In genomic region chr3:112650472-112650871, GRCh38 we compare ENCODE assay signal across 23 cellular contexts. TPM values are rescaled to one million over a fixed set of nuclear protein-coding genes. Genes with fewer than 3 reads are reported as not detected.
DNase-seq lines count a peak whose midpoint lies in the region; ATAC-seq, FAIRE-seq and TF ChIP-seq lines count a peak whose summit lies in the region.
"Had no signal": no experiment of that assay in that cellular context is flagged by ENCODE, and none has a peak within 500 bp of the region (broad histone marks: within the 10 kb centered on the region; RNA-seq: fewer than 3 reads in every experiment).

No MANE protein-coding gene starts in this region.

- no peaks in the 10 kb centered on the region for H4K20me1 ChIP-seq in IMR-90 (ENCODE audit: insufficient read depth, low read length)
- H4K20me1 ChIP-seq in keratinocyte (ENCODE audit: control insufficient read depth, extremely low read depth, insufficient read depth, low read length), result no peaks in the 10 kb centered on the region

- peak overlapping the region; percentile 91 for H3K18ac ChIP-seq in IMR-90 (ENCODE audit: low read depth, low read length)

- H3K36me3 ChIP-seq in IMR-90 (ENCODE audit: control insufficient read depth, insufficient read depth, low read length) (no peaks in the 10 kb centered on the region), keratinocyte (ENCODE audit: control insufficient read depth in 2 of 2, extremely low read depth in 1 of 2, insufficient read depth in 2 of 2, low read length in 2 of 2) (no peaks in the 10 kb centered on the region)
- H3K36me3 ChIP-seq: cardiac muscle cell, sigmoid colon had no signal

- BruUV-seq in IMR-90 (replicated peaks; lab: Mats Ljungman, UMichigan), result no TSS peak

- DNase-seq in A549 (ENCODE audit: low read depth in 1 of 2, low spot score in 1 of 2) (no peak), IMR-90 (peak; percentile 62), choroid plexus epithelial cell (ENCODE audit: low read depth) (peak; percentile 48), keratinocyte (ENCODE audit: low read depth, low spot score) (no peak), NCI-H2227 (lab: John Stamatoyannopoulos, UW; ENCODE audit: unreplicated experiment) (no peak)
- DNase-seq: activated CD4-positive, CD25-positive, alpha-beta regulatory T cell; activated CD8-positive, alpha-beta T cell treated with anti-CD3 and anti-CD28 coated beads for 36 hours; activated effector memory CD4-positive, alpha-beta T cell treated with anti-CD3 and anti-CD28 coated beads, Interleukin-2, amount 50 U/mL, for 16 hours; activated T-cell treated with anti-CD3 and anti-CD28 coated beads for 4 hours; dorsolateral prefrontal cortex; erythroblast; MV-4-11; NCI-H187; NCI-H2227 treated with DMSO at 0.1 percent for 48 hours; NCI-H774; sigmoid colon; T1000 had no signal

- H4K8ac ChIP-seq in IMR-90 (ENCODE audit: low read depth in 2 of 2, low read length in 2 of 2), result peak overlapping the region; percentile 62 to 68

- TF ChIP-seq CTCF in A549 (IDR thresholded peaks at IDR 0.05), result no peak
- TF ChIP-seq CTCF in IMR-90 (conservative IDR thresholded peaks at IDR 0.05; ENCODE audit: low read depth, low read length), result no peak
- TF ChIP-seq CTCF in choroid plexus epithelial cell (conservative IDR thresholded peaks at IDR 0.05; ENCODE audit: low read depth, low read length), result no peak
- TF ChIP-seq CTCF in keratinocyte (optimal IDR thresholded peaks at IDR 0.05 in 1 of 3, IDR thresholded peaks at IDR 0.05 in 1 of 3, conservative IDR thresholded peaks at IDR 0.05 in 1 of 3; ENCODE audit: extremely low read depth in 1 of 3, insufficient read depth in 2 of 3, low read length in 3 of 3), result no peak

- peak overlapping the region; percentile 97 for H2BK5ac ChIP-seq in IMR-90 (ENCODE audit: low read depth, low read length, poor library complexity, severe bottlenecking)

- TF ChIP-seq POLR2A in A549 (IDR thresholded peaks at IDR 0.05; ENCODE audit: low read length), result no peak
- no peak for TF ChIP-seq POLR2A in IMR-90 (IDR thresholded peaks at IDR 0.05; ENCODE audit: low read depth, low read length)

- H3K4me2 ChIP-seq in A549 (no peak overlapping the region), IMR-90 (ENCODE audit: low read depth, low read length) (no peak overlapping the region), keratinocyte (ENCODE audit: control insufficient read depth, extremely low read depth, insufficient read depth, low read depth, low read length) (peak overlapping the region; percentile 18)
- H3K4me2 ChIP-seq: KMS-11 had no signal

- peak overlapping the region; percentile 94 for H2BK120ac ChIP-seq in IMR-90 (ENCODE audit: low read depth, low read length)

- peak overlapping the region; percentile 90 for H3K4ac ChIP-seq in IMR-90 (ENCODE audit: low read depth, low read length)

- peak overlapping the region; percentile 14; the same call in 1 of the 2 replicates for H2AK5ac ChIP-seq in IMR-90 (ENCODE audit: low read depth, low read length)

- H2AFZ ChIP-seq in IMR-90 (replicated peaks; ENCODE audit: low read length, poor library complexity), result peak overlapping the region; percentile 33
- peak overlapping the region; percentile 45 for H2AFZ ChIP-seq in keratinocyte (ENCODE audit: control insufficient read depth, low read length)

- no peak overlapping the region for H3K9ac ChIP-seq in IMR-90 (ENCODE audit: low read depth, low read length)
- no peak overlapping the region for H3K9ac ChIP-seq in keratinocyte (ENCODE audit: control insufficient read depth, extremely low read depth, insufficient read depth, low read length)
- H3K9ac ChIP-seq: KMS-11 had no signal

- intact Hi-C loops in IMR-90 (cut with micrococcal nuclease), result loop anchor here (5.0 kb wide), 1 partner anchor 37 kb away; no protein-coding TSS in a partner anchor

- H3K14ac ChIP-seq in IMR-90 (replicated peaks; ENCODE audit: low read depth, low read length), result peak overlapping the region; percentile 73

- peak overlapping the region; percentile 94 for H2BK20ac ChIP-seq in IMR-90 (ENCODE audit: low read depth, low read length)

- H4K91ac ChIP-seq in IMR-90 (ENCODE audit: insufficient read depth, low read depth, low read length), result peak overlapping the region; percentile 77

- no peak for FAIRE-seq in A549 (lab: Jason Lieb, UNC)
- peak; percentile 91 for FAIRE-seq in keratinocyte (lab: Jason Lieb, UNC)

- H3K27me3 ChIP-seq in IMR-90 (ENCODE audit: control insufficient read depth, insufficient read depth, low read length) (no peaks in the 10 kb centered on the region), keratinocyte (ENCODE audit: control insufficient read depth, extremely low read depth, insufficient read depth, low read length) (no peaks in the 10 kb centered on the region)
- H3K27me3 ChIP-seq: cardiac muscle cell, sigmoid colon had no signal

- H3K4me3 ChIP-seq in A549 (no peak overlapping the region), IMR-90 (ENCODE audit: insufficient read depth, low read depth, low read length) (no peak overlapping the region), choroid plexus epithelial cell (ENCODE audit: low read depth, low read length) (no peak overlapping the region), keratinocyte (ENCODE audit: control insufficient read depth in 2 of 3, extremely low read depth in 1 of 3, insufficient read depth in 2 of 3, low read depth in 1 of 3, low read length in 3 of 3) (no peak overlapping the region)
- H3K4me3 ChIP-seq: cardiac muscle cell, dorsolateral prefrontal cortex, sigmoid colon had no signal

- TF ChIP-seq RAD21 in A549 (conservative IDR thresholded peaks at IDR 0.05 in 1 of 2, IDR thresholded peaks at IDR 0.05 in 1 of 2), result no peak
- TF ChIP-seq RAD21 in IMR-90 (IDR thresholded peaks at IDR 0.05; ENCODE audit: low read length), result no peak

- dilution Hi-C loops in IMR-90 (cut with HindIII; ENCODE audit: low sequenced_read_pairs, unreplicated experiment) (no loop called here), keratinocyte (cut with MboI; ENCODE audit: extremely low pct_ligation_motif_present, low sequenced_read_pairs) (no loop called here)

- no peaks in the 10 kb centered on the region for H3K79me2 ChIP-seq in keratinocyte (ENCODE audit: control insufficient read depth, insufficient read depth, low read length)

- H2BK15ac ChIP-seq in IMR-90 (ENCODE audit: low read depth, low read length), result peak overlapping the region; percentile 46

- WGBS in A549 (ENCODE audit: missing lambda C conversion rate), result 89% methylated on average over 2 of the region's 2 CpGs
- no CpG with 5 or more reads among the region's 2 CpGs for WGBS in IMR-90 (ENCODE audit: extremely low coverage in 2 of 2, insufficient read length in 1 of 2), 2 experiments

- H2AK9ac ChIP-seq in IMR-90 (replicated peaks; ENCODE audit: low read depth, low read length, poor library complexity), result no peak overlapping the region

- H4K5ac ChIP-seq in IMR-90 (ENCODE audit: low read depth, low read length), result peak overlapping the region; percentile 88

- H3K56ac ChIP-seq in IMR-90 (ENCODE audit: extremely low read depth, insufficient read depth, low read length), result peak overlapping the region; percentile 50

- H3K9me1 ChIP-seq in IMR-90 (ENCODE audit: insufficient read depth, low read length) (peaks cover 25% of the 10 kb centered on the region), keratinocyte (ENCODE audit: control insufficient read depth, extremely low read depth, insufficient read depth, low read length) (no peaks in the 10 kb centered on the region)

- H3K9me3 ChIP-seq in A549 (no peaks in the 10 kb centered on the region), IMR-90 (ENCODE audit: control insufficient read depth, insufficient read depth, low read length) (no peaks in the 10 kb centered on the region), keratinocyte (ENCODE audit: control insufficient read depth, low read depth, low read length) (no peaks in the 10 kb centered on the region)
- H3K9me3 ChIP-seq: sigmoid colon had no signal

- in situ Hi-C loops in IMR-90 (cut with MboI; ENCODE audit: low sequenced_read_pairs), result no loop called here

- peak overlapping the region; percentile 82 for H3K23ac ChIP-seq in IMR-90 (ENCODE audit: low read depth, low read length)

- H3K4me1 ChIP-seq in A549 (peaks cover 89% of the 10 kb centered on the region), IMR-90 (ENCODE audit: control insufficient read depth, insufficient read depth, low read length) (peaks cover 29% of the 10 kb centered on the region), keratinocyte (ENCODE audit: control insufficient read depth, extremely low read depth, insufficient read depth, low read length) (peaks cover 63% of the 10 kb centered on the region)

- no peak for TF ChIP-seq EP300 in A549 (IDR thresholded peaks at IDR 0.05)

- POLR2A ChIA-PET in A549 (lab: Yijun Ruan, JAX), result no interaction called here
- POLR2A ChIA-PET in IMR-90 (lab: Charles Lee; ENCODE audit: unreplicated experiment), result no interaction called here

- H3K27ac ChIP-seq in A549 (peak overlapping the region; percentile 92 to 99), IMR-90 (ENCODE audit: insufficient read depth, low read length) (peak overlapping the region; percentile 87), keratinocyte (ENCODE audit: control insufficient read depth, insufficient read depth, low read length) (peak overlapping the region; percentile 16)
- H3K27ac ChIP-seq: C4-2B, cardiac muscle cell, dorsolateral prefrontal cortex, KMS-11 had no signal

- H3K79me1 ChIP-seq in IMR-90 (ENCODE audit: low read depth in 1 of 2, low read length in 2 of 2), result 0 out of 4 replicates have a peak, but pooled peaks cover 0 to 5% of the 10 kb centered on the region in 2 experiments

- CTCF ChIA-PET in A549 (lab: Yijun Ruan, JAX) (interaction anchor here (1.1 kb wide), 1 partner anchor 157 kb away, joined by 3 read pairs; no protein-coding TSS in a partner anchor), IMR-90 (lab: Yijun Ruan, JAX) (interaction anchor here (1.9 kb wide), 1 partner anchor 164 kb away, joined by 4 read pairs; no protein-coding TSS in a partner anchor)

- ATAC-seq in A549, result no peak
- ATAC-seq in IMR-90 (ENCODE audit: low read depth), result no peak
- no peak for ATAC-seq in HG02870 (IDR thresholded peaks at IDR 0.05; ENCODE audit: unreplicated experiment)
- ATAC-seq in GM21515 (IDR thresholded peaks at IDR 0.05; ENCODE audit: unreplicated experiment), result no peak
- no peak for ATAC-seq in HG02798 (IDR thresholded peaks at IDR 0.05; ENCODE audit: poor library complexity, unreplicated experiment)
- ATAC-seq: activated CD8-positive, alpha-beta T cell treated with anti-CD3 and anti-CD28 coated beads for 36 hours had no signal

RNA-seq across cellular contexts. Expression of gene CCDC80, which starts 9.5 kb away (rescaled TPM):
- 54.1 and 79.1 TPM in 2 replicates for polyA plus RNA-seq in A549 (2011; rRNA removed)
- polyA plus RNA-seq in A549 (2012; cell fraction: cytosol; rRNA removed), result 18.3 and 19.6 TPM in 2 replicates
- 27.5 and 42.0 TPM in 2 replicates for polyA plus RNA-seq in A549 (2012; cell fraction: nucleus; rRNA removed)
- 111 to 168 TPM (median 148 TPM) in 3 replicates for polyA plus RNA-seq in A549 (2017; fragmentation: RNase III; extraction: RNeasy Plus Mini Kit Qiagen cat#74134 plus additional on column Dnase treatment)
- polyA minus RNA-seq in A549 (2011; rRNA and poly(A)+ RNA removed), result 39.1 and 47.8 TPM in 2 replicates
- total RNA-seq in IMR-90 (2012; rRNA removed), result 387 and 406 TPM in 2 replicates
- polyA plus RNA-seq in IMR-90 (2012; rRNA removed), result 356 and 418 TPM in 2 replicates
- 155 and 190 TPM in 2 replicates for polyA plus RNA-seq in IMR-90 (2012; cell fraction: cytosol; rRNA removed)
- 44.6 and 106 TPM in 2 replicates for polyA plus RNA-seq in IMR-90 (2012; cell fraction: nucleus; rRNA removed; ENCODE audit: low replicate concordance)
- 10.4 to 14.7 TPM (median 12.8 TPM) in 3 replicates for polyA plus RNA-seq in keratinocyte
- polyA plus RNA-seq in keratinocyte (2011; ENCODE audit: low read depth), result 117 TPM
- polyA plus RNA-seq in keratinocyte (2011; cell fraction: cytosol; rRNA removed), result 8.5 and 14.1 TPM in 2 replicates
- polyA plus RNA-seq in keratinocyte (2011; cell fraction: nucleus; rRNA removed), result 32.3 and 35.1 TPM in 2 replicates
- polyA plus RNA-seq in keratinocyte (2012; ENCODE audit: low replicate concordance), result 30.0 and 53.1 TPM in 2 replicates
- polyA minus RNA-seq in keratinocyte, result 8.4 to 10.0 TPM (median 9.7 TPM) in 3 replicates
- 10.9 TPM for polyA minus RNA-seq in keratinocyte (2011; cell fraction: cytosol; rRNA and poly(A)+ RNA removed)
- polyA minus RNA-seq in keratinocyte (2011; cell fraction: nucleus; rRNA and poly(A)+ RNA removed), result 15.5 and 40.6 TPM in 2 replicates
- total RNA-seq: activated CD8-positive, alpha-beta T cell treated with anti-CD3 and anti-CD28 coated beads for 36 hours had no signal

Comparison
In these comparisons a context has a peak if more than half of its experiments do, and no peak if none do; other contexts are left out.
1. DNase-seq: peak in IMR-90 (single experiment) and choroid plexus epithelial cell (single experiment); none in A549 (0 of 2), keratinocyte (single experiment) and NCI-H2227 (single experiment).
2. H3K27ac ChIP-seq: peak in every context shown above with its lines; median percentile 96 in A549; 87 in IMR-90; 16 in keratinocyte.